In genomic region chr2:217849154-217849553, GRCh38 we compare ENCODE assay signal across 15 cellular contexts.
DNase-seq lines count a peak whose midpoint lies in the region; ATAC-seq and TF ChIP-seq lines count a peak whose summit lies in the region.
"Had no signal": no experiment of that assay in that cellular context is flagged by ENCODE, and none has a peak within 500 bp of the region (broad histone marks: within the 10 kb centered on the region; RNA-seq: fewer than 3 reads in every experiment).

No MANE protein-coding gene starts in this region.

- peaks cover 0 to 3% (median 0%) of the 10 kb centered on the region in 7 donors for H3K4me1 Mint-ChIP-seq in naive thymus-derived CD4-positive, alpha-beta T cell
- H3K4me1 Mint-ChIP-seq: CD8-positive, alpha-beta memory T cell; stimulated activated naive CD8-positive, alpha-beta T cell treated with anti-CD3 and anti-CD28 coated beads, Interleukin-15, amount 100 ng/mL, for 72 hours had no signal

- H3K9me3 ChIP-seq in PC-3 (ENCODE audit: low read length) (peaks cover 7% of the 10 kb centered on the region; the same call in 1 of the 2 replicates), right atrium auricular region (no peaks in the 10 kb centered on the region), skeletal muscle satellite cell (replicated peaks; ENCODE audit: low read length) (no peaks in the 10 kb centered on the region)
- peaks cover 0 to 9% (median 0%) of the 10 kb centered on the region in 3 experiments for H3K9me3 ChIP-seq in naive thymus-derived CD4-positive, alpha-beta T cell (ENCODE audit: control insufficient read depth in 2 of 3, low read length in 3 of 3)

- H3K4me1 ChIP-seq in PC-3 (ENCODE audit: insufficient read depth, low read length) = peaks cover 35% of the 10 kb centered on the region
- H3K4me1 ChIP-seq in right atrium auricular region = peaks cover 0 to 84% of the 10 kb centered on the region in 2 donors
- peaks cover 76% of the 10 kb centered on the region for H3K4me1 ChIP-seq in skeletal muscle satellite cell (ENCODE audit: control insufficient read depth, insufficient read depth, low read length)
- no peaks in the 10 kb centered on the region for H3K4me1 ChIP-seq in naive thymus-derived CD4-positive, alpha-beta T cell (ENCODE audit: control insufficient read depth in 2 of 2, insufficient read depth in 2 of 2, low read length in 2 of 2)

- H3K9ac ChIP-seq in PC-3 (ENCODE audit: low read length) (no peak overlapping the region), skeletal muscle satellite cell (ENCODE audit: low read depth, low read length) (peak overlapping the region; percentile 37)

- H3K9me3 Mint-ChIP-seq in naive thymus-derived CD4-positive, alpha-beta T cell = no peaks in the 10 kb centered on the region
- H3K9me3 Mint-ChIP-seq: stimulated activated naive CD8-positive, alpha-beta T cell treated with anti-CD3 and anti-CD28 coated beads, Interleukin-15, amount 100 ng/mL, for 72 hours had no signal

- no TSS peak for BruUV-seq in PC-3 (replicated peaks; lab: Mats Ljungman, UMichigan)

- no peaks in the 10 kb centered on the region for H3F3A ChIP-seq in PC-3 (ENCODE audit: low read length, unreplicated experiment)

- H3K27me3 Mint-ChIP-seq in naive thymus-derived CD4-positive, alpha-beta T cell = peaks cover 0 to 14% (median 5%) of the 10 kb centered on the region in 5 donors

- POLR2A ChIA-PET in PC-3 (lab: Charles Lee; ENCODE audit: unreplicated experiment) = no interaction called here
- POLR2A ChIA-PET in naive thymus-derived CD4-positive, alpha-beta T cell (lab: Charles Lee) = no interaction called here

- H3K4me3 ChIP-seq in PC-3 (ENCODE audit: low read length) = no peak overlapping the region
- no peak overlapping the region for H3K4me3 ChIP-seq in right atrium auricular region
- peak overlapping the region; percentile 51 for H3K4me3 ChIP-seq in skeletal muscle satellite cell (ENCODE audit: low read length)
- H3K4me3 ChIP-seq in naive thymus-derived CD4-positive, alpha-beta T cell (ENCODE audit: low read length) = no peak overlapping the region

- no peaks in the 10 kb centered on the region for H3K9me2 ChIP-seq in PC-3 (replicated peaks; ENCODE audit: low read length)

- no peaks in the 10 kb centered on the region for H4K20me1 ChIP-seq in PC-3 (ENCODE audit: low read length)

- H3K27me3 ChIP-seq in PC-3 (ENCODE audit: low read length) (peaks cover 8% of the 10 kb centered on the region; the same call in 1 of the 2 replicates), right atrium auricular region (no peaks in the 10 kb centered on the region), skeletal muscle satellite cell (ENCODE audit: control insufficient read depth, insufficient read depth, low read length) (no peaks in the 10 kb centered on the region)
- no peaks in the 10 kb centered on the region for H3K27me3 ChIP-seq in naive thymus-derived CD4-positive, alpha-beta T cell (ENCODE audit: control insufficient read depth in 2 of 2, insufficient read depth in 2 of 2, low read length in 2 of 2)

- no peak overlapping the region for H3K27ac Mint-ChIP-seq in naive thymus-derived CD4-positive, alpha-beta T cell
- H3K27ac Mint-ChIP-seq: stimulated activated naive CD8-positive, alpha-beta T cell treated with anti-CD3 and anti-CD28 coated beads, Interleukin-15, amount 100 ng/mL, for 72 hours had no signal

- CTCF ChIA-PET in PC-3 (lab: Charles Lee) = no interaction called here
- CTCF ChIA-PET in naive thymus-derived CD4-positive, alpha-beta T cell (lab: Charles Lee) = no interaction called here

- H3K4me2 ChIP-seq in PC-3 (ENCODE audit: low read length) = 0 out of 2 replicates have a peak overlapping the region, but pooled peaks have one; percentile 77
- H3K4me2 ChIP-seq in skeletal muscle satellite cell (ENCODE audit: low read length) = peak overlapping the region; percentile 72

- intact Hi-C loops in PC-3 (cut with micrococcal nuclease) = no loop called here
- intact Hi-C loops in naive thymus-derived CD4-positive, alpha-beta T cell (cut with micrococcal nuclease) = no loop called here

- TF ChIP-seq CTCF in PC-3 (conservative IDR thresholded peaks at IDR 0.05; ENCODE audit: low read depth, low read length) = no peak
- TF ChIP-seq CTCF in right atrium auricular region (IDR thresholded peaks at IDR 0.05) = no peak

- DNase-seq in AG08395 (ENCODE audit: low spot score) (peak; percentile 41), PC-3 (peak; percentile 25), right atrium auricular region (ENCODE audit: low spot score) (no peak), NCI-H2029 treated with DMSO at 0.1 percent for 48 hours (lab: John Stamatoyannopoulos, UW) (no peak), T-helper 1 cell (no peak)
- no peak for DNase-seq in activated naive CD4-positive, alpha-beta T cell treated with Interleukin-2 at 50 U/mL for 16 hours
- DNase-seq in naive thymus-derived CD4-positive, alpha-beta T cell = no peak
- DNase-seq: ACHN; CD8-positive, alpha-beta memory T cell; NCI-H146; NCI-H524 treated with DMSO at 0.1 percent for 48 hours; stimulated activated naive CD8-positive, alpha-beta T cell treated with anti-CD3 and anti-CD28 coated beads, Interleukin-15, amount 100 ng/mL, for 72 hours had no signal

- no peaks in the 10 kb centered on the region for H3K36me3 ChIP-seq in PC-3 (ENCODE audit: low read depth, low read length)
- peaks cover 81% of the 10 kb centered on the region for H3K36me3 ChIP-seq in right atrium auricular region
- peaks cover 48% of the 10 kb centered on the region for H3K36me3 ChIP-seq in skeletal muscle satellite cell (ENCODE audit: insufficient read depth, low read length)
- no peaks in the 10 kb centered on the region for H3K36me3 ChIP-seq in naive thymus-derived CD4-positive, alpha-beta T cell (ENCODE audit: control insufficient read depth in 2 of 3, insufficient read depth in 3 of 3, low read length in 3 of 3)

- H3K79me2 ChIP-seq in PC-3 (ENCODE audit: low read length) = no peaks in the 10 kb centered on the region

- no peaks in the 10 kb centered on the region for H3K36me3 Mint-ChIP-seq in naive thymus-derived CD4-positive, alpha-beta T cell
- H3K36me3 Mint-ChIP-seq: CD8-positive, alpha-beta memory T cell had no signal

- ATAC-seq in PC-3 = no peak
- no peak for ATAC-seq in naive thymus-derived CD4-positive, alpha-beta T cell

- H3K27ac ChIP-seq in PC-3 (ENCODE audit: low read length) (no peak overlapping the region), right atrium auricular region (peak overlapping the region; percentile 50 to 61)
- H3K27ac ChIP-seq in naive thymus-derived CD4-positive, alpha-beta T cell (ENCODE audit: low read depth, low read length) = no peak overlapping the region
- H3K27ac ChIP-seq: HL-60, VCaP had no signal

- no peak overlapping the region for H3K4me3 Mint-ChIP-seq in naive thymus-derived CD4-positive, alpha-beta T cell
- H3K4me3 Mint-ChIP-seq: stimulated activated naive CD8-positive, alpha-beta T cell treated with anti-CD3 and anti-CD28 coated beads, Interleukin-15, amount 100 ng/mL, for 72 hours had no signal

- no peak overlapping the region for H2AFZ ChIP-seq in PC-3 (ENCODE audit: low read length)

Comparison
In these comparisons a context has a peak if more than half of its experiments do, and no peak if none do; other contexts are left out.
1. DNase-seq: peak in AG08395 (single experiment) and PC-3 (single experiment); none in right atrium auricular region (single experiment), activated naive CD4-positive, alpha-beta T cell treated with Interleukin-2 at 50 U/mL for 16 hours (single experiment), NCI-H2029 treated with DMSO at 0.1 percent for 48 hours (single experiment), naive thymus-derived CD4-positive, alpha-beta T cell (0 of 9) and T-helper 1 cell (0 of 5).
2. H3K27ac ChIP-seq: peak in right atrium auricular region (2 of 2); none in PC-3 (single experiment) and naive thymus-derived CD4-positive, alpha-beta T cell (single experiment).